Comparison of ENCODE assay signal across 26 cellular contexts in the genomic region with DNA sequence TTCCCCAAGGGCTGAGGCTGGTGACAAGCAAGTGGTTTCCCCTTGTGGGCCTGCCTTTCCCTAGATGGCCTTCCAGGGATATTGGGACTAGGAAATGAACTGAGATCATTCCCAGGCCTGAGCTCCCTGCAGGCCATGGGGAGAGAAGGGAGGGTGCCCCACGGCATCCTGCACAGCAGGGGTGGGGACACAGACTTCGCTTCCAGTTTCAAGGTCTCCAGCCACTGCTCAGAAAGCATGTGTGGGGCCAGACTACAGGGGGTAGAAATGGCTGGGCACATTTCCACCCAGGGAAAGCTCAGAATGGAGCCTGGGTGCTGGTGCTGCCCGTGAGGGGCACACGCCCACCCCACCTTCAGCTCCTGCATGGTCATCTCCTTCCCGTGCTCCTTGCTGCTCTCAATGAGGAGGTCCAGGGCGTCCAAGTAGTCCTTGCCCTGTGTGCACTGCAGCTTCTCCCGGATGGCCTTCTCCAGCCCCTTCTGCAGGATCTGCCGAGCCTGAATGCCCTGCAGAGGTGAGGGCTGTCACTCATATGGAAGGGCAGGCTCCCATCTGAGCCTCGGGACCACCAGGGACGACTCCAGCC. TPM values are rescaled to one million over a fixed set of nuclear protein-coding genes. Genes with fewer than 3 reads are reported as not detected.
"Had no signal": no experiment of that assay in that cellular context is flagged by ENCODE, and none has a peak within 500 bp of the region (broad histone marks: within the 10 kb centered on the region; RNA-seq: fewer than 3 reads in every experiment).

No MANE protein-coding gene starts in this region.

- H3K9me3 ChIP-seq: esophagus muscularis mucosa, lower lobe of right lung, neutrophil, pancreas, tibial artery had no signal

- H3K4me3 Mint-ChIP-seq: activated T-cell treated with anti-CD3 and anti-CD28 coated beads, Interleukin-2, amount 50 U/mL, for 72 hours; effector memory CD8-positive, alpha-beta T cell; immature natural killer cell; naive thymus-derived CD8-positive, alpha-beta T cell had no signal

- H3K4me1 ChIP-seq: pancreas had no signal

- H3K79me2 ChIP-seq: hepatocyte had no signal

- H3K4me3 ChIP-seq: dorsolateral prefrontal cortex, esophagus muscularis mucosa, hepatocyte, lower lobe of right lung, pancreas, tibial artery had no signal

- H3K27me3 ChIP-seq: brain microvascular endothelial cell, dorsolateral prefrontal cortex, pancreas had no signal

- H3K27ac Mint-ChIP-seq: activated naive CD4-positive, alpha-beta T cell treated with anti-CD3 and anti-CD28 coated beads, Interleukin-2, amount 50 U/mL, for 72 hours; activated T-cell treated with anti-CD3 and anti-CD28 coated beads, Interleukin-2, amount 50 U/mL, for 72 hours; effector memory CD8-positive, alpha-beta T cell; immature natural killer cell; naive thymus-derived CD8-positive, alpha-beta T cell had no signal

- H2AFZ ChIP-seq: hepatocyte had no signal

- H3K4me2 ChIP-seq: hepatocyte had no signal

- DNase-seq: activated CD4-positive, alpha-beta T cell treated with anti-CD3 and anti-CD28 coated beads, Interleukin-2, amount 50 U/mL, for 48 hours; activated gamma-delta T cell; activated T-cell treated with anti-CD3 and anti-CD28 coated beads, Interleukin-2, amount 50 U/mL, for 72 hours; brain microvascular endothelial cell; central memory CD4-positive, alpha-beta T cell; effector memory CD8-positive, alpha-beta T cell; glutamatergic neuron; immature natural killer cell; lower lobe of right lung; mesendoderm; naive thymus-derived CD8-positive, alpha-beta T cell; stimulated activated CD4-positive, alpha-beta T cell treated with anti-CD3 and anti-CD28 coated beads, Interleukin-12 subunit alpha, Interleukin-12 subunit beta, amount 100 ng/mL, for 4 hours; stimulated activated CD4-positive, alpha-beta T cell treated with anti-CD3 and anti-CD28 coated beads, Interleukin-4, amount 100 ng/mL, for 4 hours; stimulated activated naive CD8-positive, alpha-beta T cell treated with anti-CD3 and anti-CD28 coated beads, Interleukin-15, Interleukin-2, amounts not matched to agents 100 U/mL and 50 U/mL, for 24 hours; T-helper 2 cell; WERI-Rb-1 had no signal

- H3K36me3 Mint-ChIP-seq: activated naive CD4-positive, alpha-beta T cell treated with anti-CD3 and anti-CD28 coated beads, Interleukin-2, amount 50 U/mL, for 72 hours; immature natural killer cell; naive thymus-derived CD8-positive, alpha-beta T cell had no signal

- H3K27ac ChIP-seq: brain microvascular endothelial cell, dorsolateral prefrontal cortex, esophagus muscularis mucosa, hepatocyte, lower lobe of right lung, neutrophil, pancreas, tibial artery, WERI-Rb-1 had no signal

- H3K36me3 ChIP-seq: brain microvascular endothelial cell, esophagus muscularis mucosa, lower lobe of right lung, neutrophil, pancreas, tibial artery, WERI-Rb-1 had no signal

- ATAC-seq: activated naive CD4-positive, alpha-beta T cell treated with anti-CD3 and anti-CD28 coated beads, Interleukin-2, amount 50 U/mL, for 72 hours; activated T-cell treated with anti-CD3 and anti-CD28 coated beads, Interleukin-2, amount 50 U/mL, for 72 hours; effector memory CD8-positive, alpha-beta T cell; left lobe of liver; lower lobe of right lung; naive thymus-derived CD8-positive, alpha-beta T cell; pancreas; right cardiac atrium; stimulated activated naive CD8-positive, alpha-beta T cell treated with anti-CD3 and anti-CD28 coated beads, Interleukin-15, Interleukin-2, amounts not matched to agents 100 U/mL and 50 U/mL, for 24 hours had no signal

- H3K9me3 Mint-ChIP-seq: activated naive CD4-positive, alpha-beta T cell treated with anti-CD3 and anti-CD28 coated beads, Interleukin-2, amount 50 U/mL, for 72 hours; activated T-cell treated with anti-CD3 and anti-CD28 coated beads, Interleukin-2, amount 50 U/mL, for 72 hours; effector memory CD8-positive, alpha-beta T cell; immature natural killer cell had no signal

- H3K4me1 Mint-ChIP-seq: immature natural killer cell had no signal

RNA-seq across cellular contexts. Expression of gene CYP26B1, which starts 13.2 kb away (rescaled TPM):
- total RNA-seq: activated CD8-positive, alpha-beta memory T cell treated with anti-CD3 and anti-CD28 coated beads for 36 hours; activated T-cell treated with anti-CD3 and anti-CD28 coated beads, Interleukin-2, amount 50 U/mL, for 72 hours; naive thymus-derived CD8-positive, alpha-beta T cell had no signal
